ENCODE assay signal across 8 cellular contexts in the genomic region with DNA sequence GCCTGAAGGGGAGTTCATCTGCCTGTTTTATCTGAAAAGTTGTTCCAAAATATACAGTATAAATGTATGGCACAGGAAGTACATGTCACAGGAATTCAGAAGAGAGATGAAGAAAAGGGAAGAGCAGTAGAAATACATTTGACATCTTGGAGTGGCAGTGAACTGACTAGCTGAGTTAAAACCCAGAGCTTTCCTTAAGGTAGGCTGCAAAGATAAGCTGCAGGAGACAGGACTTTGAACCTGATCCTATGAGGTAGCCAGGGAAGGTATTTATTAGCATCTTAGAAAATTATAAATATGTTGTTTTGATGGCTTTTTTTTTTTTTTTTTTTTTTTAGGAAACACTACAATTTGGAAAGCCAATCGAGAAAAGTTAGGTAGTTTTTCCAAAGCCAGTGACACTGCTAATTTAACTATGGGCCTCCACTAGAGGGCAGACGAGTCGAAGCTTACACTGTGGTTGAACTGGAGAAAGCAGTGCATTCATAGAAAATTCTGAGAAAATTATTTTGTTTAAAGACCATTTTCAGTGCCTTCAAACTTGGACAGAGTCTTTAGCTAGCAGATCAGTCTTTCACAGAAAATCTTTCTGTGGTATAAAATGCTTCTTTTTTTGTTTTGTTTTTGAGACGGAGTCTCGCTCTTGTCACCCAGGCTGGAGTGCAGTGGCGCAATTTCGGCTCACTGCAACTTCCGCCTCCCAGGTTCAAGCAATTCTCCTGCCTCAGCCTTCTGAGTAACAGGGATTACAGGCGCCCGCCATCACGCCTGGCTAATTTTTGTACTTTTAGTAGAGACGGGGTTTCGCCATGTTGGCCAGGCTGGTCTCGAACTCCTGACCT.
DNase-seq lines count a peak whose midpoint lies in the region; ATAC-seq and TF ChIP-seq lines count a peak whose summit lies in the region.

No MANE protein-coding gene starts in this region.

- DNase-seq in BE2C (peak; percentile 64), HAP-1 (ENCODE audit: low spot score in 2 of 2) (peak; percentile 69 to 83), OCI-LY7 (ENCODE audit: low spot score) (peak; percentile 83), epithelial cell of esophagus (ENCODE audit: low read depth) (peak; percentile 67), mucosa of gallbladder (ENCODE audit: low spot score) (peak; percentile 69)
- peak; percentile 72 for DNase-seq in activated CD8-positive, alpha-beta memory T cell treated with anti-CD3 and anti-CD28 coated beads, Interleukin-2, amount 50 U/mL, for 4 hours
- peak; percentile 39 to 56 for DNase-seq in stimulated activated CD8-positive, alpha-beta memory T cell treated with anti-CD3 and anti-CD28 coated beads, Interleukin-7, amount 100 ng/mL, for 1 hour (ENCODE audit: low read depth in 2 of 2)

- H3K4me3 ChIP-seq in BE2C (ENCODE audit: low read depth, low read length) = no peak overlapping the region
- H3K4me3 ChIP-seq in HAP-1 = no peak overlapping the region
- H3K4me3 ChIP-seq in OCI-LY7 (ENCODE audit: low read depth, low read length, poor library complexity, severe bottlenecking) = peak overlapping the region; percentile 23
- no peak overlapping the region for H3K4me3 ChIP-seq in epithelial cell of esophagus (ENCODE audit: low read length)

- intact Hi-C loops in OCI-LY7 (cut with micrococcal nuclease; ENCODE audit: unreplicated experiment) = loop anchor here (1.0 to 5.0 kb wide), 3 partner anchors 193 to 285 kb away; no protein-coding TSS in a partner anchor

- H2AFZ ChIP-seq in OCI-LY7 (ENCODE audit: low read length) = no peak overlapping the region; the same call in 1 of the 2 replicates

- peak overlapping the region; percentile 65 for H3K4me2 ChIP-seq in OCI-LY7 (ENCODE audit: low read length)

- TF ChIP-seq CTCF in BE2C (IDR thresholded peaks at IDR 0.05; ENCODE audit: low read depth, low read length) (peak; percentile 67), OCI-LY7 (conservative IDR thresholded peaks at IDR 0.05; ENCODE audit: low read length) (peak; percentile 87), epithelial cell of esophagus (IDR thresholded peaks at IDR 0.05; ENCODE audit: insufficient read depth, low read depth, low read length, missing control alignments) (peak; percentile 81)

- BruUV-seq in OCI-LY7 (replicated peaks; lab: Mats Ljungman, UMichigan) = no TSS peak

- no peaks in the 10 kb centered on the region for H3K27me3 ChIP-seq in BE2C
- no peaks in the 10 kb centered on the region for H3K27me3 ChIP-seq in HAP-1 (ENCODE audit: low read depth)

- H3K79me2 ChIP-seq in OCI-LY7 (ENCODE audit: insufficient read depth, low read depth, low read length) = peaks cover 52% of the 10 kb centered on the region

- no peaks in the 10 kb centered on the region for H3K9me2 ChIP-seq in OCI-LY7 (ENCODE audit: insufficient read depth, low read length)

- CTCF ChIA-PET in OCI-LY7 (lab: Charles Lee; ENCODE audit: unreplicated experiment) = interaction anchor here (1.6 kb wide), 1 partner anchor 123 kb away, joined by 16 read pairs; a partner anchor contains a TSS

- H3K4me1 ChIP-seq in BE2C (no peaks in the 10 kb centered on the region), HAP-1 (no peaks in the 10 kb centered on the region), OCI-LY7 (ENCODE audit: insufficient read depth, low read length, poor library complexity, severe bottlenecking) (peaks cover 38% of the 10 kb centered on the region)

- no peaks in the 10 kb centered on the region for H3K36me3 ChIP-seq in BE2C
- no peaks in the 10 kb centered on the region for H3K36me3 ChIP-seq in HAP-1 (replicated peaks)
- H3K36me3 ChIP-seq in OCI-LY7 (ENCODE audit: insufficient read depth, low read length) = no peaks in the 10 kb centered on the region; the same call in 1 of the 2 replicates

- H3K9me3 ChIP-seq in BE2C (no peaks in the 10 kb centered on the region), HAP-1 (no peaks in the 10 kb centered on the region), OCI-LY7 (ENCODE audit: low read length) (no peaks in the 10 kb centered on the region)

- no peak for ATAC-seq in GM21529 (IDR thresholded peaks at IDR 0.05; ENCODE audit: unreplicated experiment)

- H4K20me1 ChIP-seq in OCI-LY7 (ENCODE audit: insufficient read depth, low read length) = no peaks in the 10 kb centered on the region

- POLR2A ChIA-PET in OCI-LY7 (lab: Charles Lee) = interaction anchor here (0.6 to 6.6 kb wide), 7 partner anchors 9 to 1305 kb away, joined by 3 to 74 read pairs (median 3); a partner anchor contains a TSS

- in situ Hi-C loops in HAP-1 (cut with MboI; ENCODE audit: low sequenced_read_pairs) = loop anchor here (10.0 kb wide), 1 partner anchor 297 kb away; no protein-coding TSS in a partner anchor

- H3K27ac ChIP-seq in OCI-LY7 (ENCODE audit: low read depth, low read length, poor library complexity, severe bottlenecking) = peak overlapping the region; percentile 85
